In genomic region chr11:117911694-117912093, GRCh38 we compare ENCODE assay signal across 31 cellular contexts. TPM values are rescaled to one million over a fixed set of nuclear protein-coding genes. Genes with fewer than 3 reads are reported as not detected.
"Had no signal": no experiment of that assay in that cellular context is flagged by ENCODE, and none has a peak within 500 bp of the region (broad histone marks: within the 10 kb centered on the region; RNA-seq: fewer than 3 reads in every experiment).

No MANE protein-coding gene starts in this region.

- H3K4me3 ChIP-seq: adrenal gland, body of pancreas, colonic mucosa, dorsolateral prefrontal cortex, gastroesophageal sphincter, hepatocyte, thoracic aorta, vagina had no signal

- H3K9me3 Mint-ChIP-seq: activated naive CD4-positive, alpha-beta T cell treated with anti-CD3 and anti-CD28 coated beads for 36 hours; activated naive CD8-positive, alpha-beta T cell treated with anti-CD3 and anti-CD28 coated beads for 36 hours; activated T-cell treated with anti-CD3 and anti-CD28 coated beads, Interleukin-2, amount 50 U/mL, for 4 hours; activated T-helper 2 cell treated with anti-CD3 and anti-CD28 coated beads, Interferon-gamma antibody, Interleukin-2, Interleukin-4, amounts not matched to agents 10 μg/mL and 5 μg/mL and 100 μg/mL, durations not matched to agents 14 hours and 24 hours and 36 hours; effector memory CD8-positive, alpha-beta T cell; stimulated activated naive CD8-positive, alpha-beta T cell treated with anti-CD3 and anti-CD28 coated beads, Interleukin-15, Interleukin-2, amounts not matched to agents 100 ng/mL and 50 ng/mL, for 24 hours; WTC11 had no signal

- H2AFZ ChIP-seq: hepatocyte, parathyroid adenoma had no signal

- DNase-seq: activated CD4-positive, alpha-beta T cell treated with anti-CD3 and anti-CD28 coated beads for 36 hours; activated CD8-positive, alpha-beta T cell treated with anti-CD3 and anti-CD28 coated beads, Interleukin-2, amount 10 ng/mL, durations not matched to agents 7 days and 5 days; activated naive CD4-positive, alpha-beta T cell treated with anti-CD3 and anti-CD28 coated beads for 36 hours; activated naive CD8-positive, alpha-beta T cell treated with anti-CD3 and anti-CD28 coated beads for 36 hours; activated T-cell treated with anti-CD3 and anti-CD28 coated beads, Interleukin-2, amount 50 U/mL, for 4 hours; aorta; body of pancreas; cerebellar nuclear complex; colonic mucosa; effector memory CD8-positive, alpha-beta T cell; left cardiac atrium; midbrain; naive thymus-derived CD4-positive, alpha-beta T cell; nucleus accumbens; stimulated activated CD4-positive, alpha-beta T cell treated with anti-CD3 and anti-CD28 coated beads, Interleukin-2, amount 100 ng/mL, for 48 hours; T-helper 2 cell; trophoblast cell had no signal

- H3K4me2 ChIP-seq: hepatocyte had no signal

- H3K27ac Mint-ChIP-seq: activated CD4-positive, alpha-beta T cell treated with anti-CD3 and anti-CD28 coated beads for 36 hours; activated naive CD4-positive, alpha-beta T cell treated with anti-CD3 and anti-CD28 coated beads for 36 hours; activated naive CD8-positive, alpha-beta T cell treated with anti-CD3 and anti-CD28 coated beads for 36 hours; activated T-helper 2 cell treated with anti-CD3 and anti-CD28 coated beads, Interferon-gamma antibody, Interleukin-2, Interleukin-4, amounts not matched to agents 10 μg/mL and 5 μg/mL and 100 μg/mL, durations not matched to agents 14 hours and 24 hours and 36 hours; effector memory CD8-positive, alpha-beta T cell; stimulated activated naive CD8-positive, alpha-beta T cell treated with anti-CD3 and anti-CD28 coated beads, Interleukin-15, Interleukin-2, amounts not matched to agents 100 ng/mL and 50 ng/mL, for 24 hours; WTC11 had no signal

- H3K27ac ChIP-seq: adrenal gland, body of pancreas, colonic mucosa, dorsolateral prefrontal cortex, gastroesophageal sphincter, hepatocyte, parathyroid adenoma, thoracic aorta, vagina had no signal

- H3K4me3 Mint-ChIP-seq: activated CD4-positive, alpha-beta T cell treated with anti-CD3 and anti-CD28 coated beads for 36 hours; activated CD8-positive, alpha-beta T cell treated with anti-CD3 and anti-CD28 coated beads, Interleukin-2, amount 10 ng/mL, durations not matched to agents 7 days and 5 days; activated naive CD4-positive, alpha-beta T cell treated with anti-CD3 and anti-CD28 coated beads for 36 hours; activated naive CD8-positive, alpha-beta T cell treated with anti-CD3 and anti-CD28 coated beads for 36 hours; activated T-cell treated with anti-CD3 and anti-CD28 coated beads, Interleukin-2, amount 50 U/mL, for 4 hours; effector memory CD8-positive, alpha-beta T cell; naive thymus-derived CD4-positive, alpha-beta T cell; stimulated activated naive CD8-positive, alpha-beta T cell treated with anti-CD3 and anti-CD28 coated beads, Interleukin-15, Interleukin-2, amounts not matched to agents 100 ng/mL and 50 ng/mL, for 24 hours; WTC11 had no signal

- H3K9ac ChIP-seq: parathyroid adenoma had no signal

- H3K9me3 ChIP-seq: adrenal gland, body of pancreas, colonic mucosa, gastroesophageal sphincter, thoracic aorta, vagina had no signal

- ATAC-seq: activated CD4-positive, alpha-beta T cell treated with anti-CD3 and anti-CD28 coated beads for 36 hours; activated T-cell treated with anti-CD3 and anti-CD28 coated beads, Interleukin-2, amount 50 U/mL, for 4 hours; body of pancreas; effector memory CD8-positive, alpha-beta T cell; gastroesophageal sphincter; left cardiac atrium; naive thymus-derived CD4-positive, alpha-beta T cell; right cardiac atrium; WTC11 had no signal

- H3K36me3 Mint-ChIP-seq: activated naive CD8-positive, alpha-beta T cell treated with anti-CD3 and anti-CD28 coated beads for 36 hours; naive thymus-derived CD4-positive, alpha-beta T cell; WTC11 had no signal

- H3K36me3 ChIP-seq: adrenal gland, colonic mucosa, gastroesophageal sphincter, thoracic aorta, vagina had no signal

- H3K4me1 ChIP-seq: parathyroid adenoma had no signal

- H3K27me3 ChIP-seq: adrenal gland, body of pancreas, colonic mucosa, dorsolateral prefrontal cortex, gastroesophageal sphincter, hepatocyte, vagina had no signal

RNA-seq across cellular contexts. Expression of gene TMPRSS13, which starts 17.5 kb away (rescaled TPM):
- polyA plus RNA-seq: fibroblast of lung, neural cell had no signal

RNA-seq across cellular contexts. Expression of gene FXYD6, which starts 35.2 kb away (rescaled TPM):
- polyA plus RNA-seq: keratinocyte; naive thymus-derived CD4-positive, alpha-beta T cell had no signal
